Comparison of ENCODE assay signal across 8 cellular contexts in genomic region chrX:41085883-41086626, GRCh38. TPM values are rescaled to one million over a fixed set of nuclear protein-coding genes. Genes with fewer than 3 reads are reported as not detected.
DNase-seq lines count a peak whose midpoint lies in the region; ATAC-seq and TF ChIP-seq lines count a peak whose summit lies in the region.

No MANE protein-coding gene starts in this region.

- DNase-seq in GM10248 (ENCODE audit: extremely low spot score) (peak; percentile 45), HEK293T (ENCODE audit: extremely low spot score) (peak; percentile 55), NCI-H69 (lab: John Stamatoyannopoulos, UW) (peak; percentile 82), fibroblast of gingiva (ENCODE audit: low read depth) (peak; percentile 14)
- peak; percentile 19 for DNase-seq in activated T-helper 1 cell treated with anti-CD3 and anti-CD28 coated beads, Interleukin-12 subunit alpha, Interleukin-12 subunit beta, Interleukin-2, Interleukin-4 antibody, amounts not matched to agents 30 ng/mL and 10 ng/mL and 1 ng/mL, durations not matched to agents 14 hours and 24 hours and 36 hours (ENCODE audit: low spot score)
- peak in 9 of 10 donors; percentile 6 to 61 (median 18) for DNase-seq in naive thymus-derived CD8-positive, alpha-beta T cell

- H3K27me3 Mint-ChIP-seq in activated T-helper 1 cell treated with anti-CD3 and anti-CD28 coated beads, Interleukin-12 subunit alpha, Interleukin-12 subunit beta, Interleukin-2, Interleukin-4 antibody, amounts not matched to agents 30 ng/mL and 10 ng/mL and 1 ng/mL, durations not matched to agents 14 hours and 24 hours and 36 hours (ENCODE audit: insufficient read depth), result no peaks in the 10 kb centered on the region
- H3K27me3 Mint-ChIP-seq in naive thymus-derived CD8-positive, alpha-beta T cell, result no peaks in the 10 kb centered on the region

- peak in 1 of 2 donors; percentile 1 for ATAC-seq in naive thymus-derived CD8-positive, alpha-beta T cell
- no peak for ATAC-seq in HG03565 (IDR thresholded peaks at IDR 0.05; ENCODE audit: unreplicated experiment)

- no peaks in the 10 kb centered on the region for H3K9me3 Mint-ChIP-seq in activated T-helper 1 cell treated with anti-CD3 and anti-CD28 coated beads, Interleukin-12 subunit alpha, Interleukin-12 subunit beta, Interleukin-2, Interleukin-4 antibody, amounts not matched to agents 30 ng/mL and 10 ng/mL and 1 ng/mL, durations not matched to agents 14 hours and 24 hours and 36 hours
- peaks cover 0 to 1% (median 0%) of the 10 kb centered on the region in 9 donors for H3K9me3 Mint-ChIP-seq in naive thymus-derived CD8-positive, alpha-beta T cell

- H3K4me1 Mint-ChIP-seq in activated T-helper 1 cell treated with anti-CD3 and anti-CD28 coated beads, Interleukin-12 subunit alpha, Interleukin-12 subunit beta, Interleukin-2, Interleukin-4 antibody, amounts not matched to agents 30 ng/mL and 10 ng/mL and 1 ng/mL, durations not matched to agents 14 hours and 24 hours and 36 hours (ENCODE audit: low read depth), result peaks cover 29% of the 10 kb centered on the region
- peaks cover 6 to 45% (median 21%) of the 10 kb centered on the region in 4 donors for H3K4me1 Mint-ChIP-seq in naive thymus-derived CD8-positive, alpha-beta T cell

- H3K4me3 ChIP-seq in stomach smooth muscle (ENCODE audit: low read length in 2 of 2), result peak overlapping the region; percentile 71 to 88

- peak overlapping the region; percentile 89 for H3K27ac Mint-ChIP-seq in activated T-helper 1 cell treated with anti-CD3 and anti-CD28 coated beads, Interleukin-12 subunit alpha, Interleukin-12 subunit beta, Interleukin-2, Interleukin-4 antibody, amounts not matched to agents 30 ng/mL and 10 ng/mL and 1 ng/mL, durations not matched to agents 14 hours and 24 hours and 36 hours
- H3K27ac Mint-ChIP-seq in naive thymus-derived CD8-positive, alpha-beta T cell, result peak overlapping the region; percentile 84 to 100 (median 100)

- H3K36me3 Mint-ChIP-seq in activated T-helper 1 cell treated with anti-CD3 and anti-CD28 coated beads, Interleukin-12 subunit alpha, Interleukin-12 subunit beta, Interleukin-2, Interleukin-4 antibody, amounts not matched to agents 30 ng/mL and 10 ng/mL and 1 ng/mL, durations not matched to agents 14 hours and 24 hours and 36 hours (ENCODE audit: low read depth), result peaks cover 9% of the 10 kb centered on the region
- H3K36me3 Mint-ChIP-seq in naive thymus-derived CD8-positive, alpha-beta T cell, result peaks cover 0 to 17% (median 0%) of the 10 kb centered on the region in 3 donors

- peak overlapping the region; percentile 97 for H3K27ac ChIP-seq in stomach smooth muscle (ENCODE audit: low read length)

- no peaks in the 10 kb centered on the region for H3K36me3 ChIP-seq in stomach smooth muscle (ENCODE audit: control insufficient read depth in 2 of 2, insufficient read depth in 2 of 2, low read length in 2 of 2)

- peak overlapping the region; percentile 89 for H3K4me3 Mint-ChIP-seq in activated T-helper 1 cell treated with anti-CD3 and anti-CD28 coated beads, Interleukin-12 subunit alpha, Interleukin-12 subunit beta, Interleukin-2, Interleukin-4 antibody, amounts not matched to agents 30 ng/mL and 10 ng/mL and 1 ng/mL, durations not matched to agents 14 hours and 24 hours and 36 hours
- H3K4me3 Mint-ChIP-seq in naive thymus-derived CD8-positive, alpha-beta T cell, result peak overlapping the region; percentile 89 to 97 (median 92)

- intact Hi-C loops in activated T-helper 1 cell treated with anti-CD3 and anti-CD28 coated beads, Interleukin-12 subunit alpha, Interleukin-12 subunit beta, Interleukin-2, Interleukin-4 antibody, amounts not matched to agents 30 ng/mL and 10 ng/mL and 1 ng/mL, durations not matched to agents 14 hours and 24 hours and 36 hours (cut with micrococcal nuclease), result loop anchor here (2.0 to 10.0 kb wide), 5 partner anchors 439 to 991 kb away; partner anchors contain the start of genes ATP6AP2, BCOR, CASK and CXorf38

- H3K27me3 ChIP-seq in stomach smooth muscle (ENCODE audit: control insufficient read depth in 1 of 2, insufficient read depth in 2 of 2, low read length in 2 of 2), result no peaks in the 10 kb centered on the region

- H3K9ac ChIP-seq in stomach smooth muscle (ENCODE audit: low read length in 2 of 2), result peak overlapping the region; percentile 76 to 78

- no peaks in the 10 kb centered on the region for H3K9me3 ChIP-seq in stomach smooth muscle (ENCODE audit: control insufficient read depth in 2 of 2, low read length in 2 of 2)

- H3K4me1 ChIP-seq in stomach smooth muscle (ENCODE audit: control insufficient read depth, insufficient read depth, low read length), result no peaks in the 10 kb centered on the region

- CTCF ChIA-PET in GM10248 (lab: Yijun Ruan, JAX), result interaction anchor here (1.3 to 1.6 kb wide), 2 partner anchors 14 to 30 kb away, joined by 4 to 5 read pairs; no protein-coding TSS in a partner anchor
- CTCF ChIA-PET in HEK293T (lab: Yijun Ruan, JAX), result interaction anchor here (1.0 kb wide), 1 partner anchor 66 kb away, joined by 3 read pairs; no protein-coding TSS in a partner anchor

- POLR2A ChIA-PET in GM10248 (lab: Yijun Ruan, JAX), result interaction anchor here (1.1 to 1.2 kb wide), 2 partner anchors 9 to 247 kb away, joined by 4 read pairs; partner anchors contain the start of gene DDX3X
- POLR2A ChIA-PET in HEK293T (lab: Yijun Ruan, JAX), result interaction anchor here (0.6 to 3.0 kb wide), 14 partner anchors 10 to 433 kb away, joined by 3 to 17 read pairs (median 4); no protein-coding TSS in a partner anchor
- POLR2A ChIA-PET in naive thymus-derived CD8-positive, alpha-beta T cell (lab: Charles Lee), result interaction anchor here (0.7 to 3.7 kb wide), 17 partner anchors 8 to 988 kb away, joined by 3 to 34 read pairs (median 4); partner anchors contain the start of genes BCOR, DDX3X and MED14

- no peak for TF ChIP-seq CTCF in GM10248 (IDR thresholded peaks at IDR 0.05; ENCODE audit: control extremely low read depth, extremely low read depth, low read depth, missing control alignments)

TF ChIP-seq in HEK293T, 16 proteins besides CTCF, POLR2A, EP300 and RAD21:
- peak; percentile 90 for TF ChIP-seq FOXM1 (IDR thresholded peaks at IDR 0.05; ENCODE audit: borderline replicate concordance)
- no peak for TF ChIP-seq TARDBP (IDR thresholded peaks at IDR 0.05)
TF ChIP-seq in HEK293T: peak in this region for 1.

RNA-seq across cellular contexts. Expression of gene USP9X, which starts 0.8 kb away (rescaled TPM):
- total RNA-seq in activated T-helper 1 cell treated with anti-CD3 and anti-CD28 coated beads, Interleukin-12 subunit alpha, Interleukin-12 subunit beta, Interleukin-2, Interleukin-4 antibody, amounts not matched to agents 30 ng/mL and 10 ng/mL and 1 ng/mL, durations not matched to agents 14 hours and 24 hours and 36 hours, result 50.4 and 53.5 TPM in 2 replicates
- 10 to 100 TPM; 68.7 to 75.4 TPM for total RNA-seq in naive thymus-derived CD8-positive, alpha-beta T cell
- 10 to 100 TPM; 20.0 to 27.1 (median 23.9) TPM for polyA plus RNA-seq in naive thymus-derived CD8-positive, alpha-beta T cell

Comparison
In these comparisons a context has a peak if more than half of its experiments do, and no peak if none do; other contexts are left out.
1. DNase-seq: peak in every context shown above with its lines; median percentile 82 in NCI-H69; 55 in HEK293T; 45 in GM10248; 19 in activated T-helper 1 cell treated with anti-CD3 and anti-CD28 coated beads, Interleukin-12 subunit alpha, Interleukin-12 subunit beta, Interleukin-2, Interleukin-4 antibody, amounts not matched to agents 30 ng/mL and 10 ng/mL and 1 ng/mL, durations not matched to agents 14 hours and 24 hours and 36 hours; 18 in naive thymus-derived CD8-positive, alpha-beta T cell; 14 in fibroblast of gingiva.